8 cellular contexts compared by ENCODE assay signal in genomic region chr19:4065430-4066175, GRCh38. TPM values are rescaled to one million over a fixed set of nuclear protein-coding genes. Genes with fewer than 3 reads are reported as not detected.
DNase-seq lines count a peak whose midpoint lies in the region; ATAC-seq and TF ChIP-seq lines count a peak whose summit lies in the region.

No MANE protein-coding gene starts in this region.

- DNase-seq in DMS53 (lab: John Stamatoyannopoulos, UW) = peak; percentile 97
- DNase-seq in Jurkat, Clone E6-1 (ENCODE audit: low read depth, low spot score) = peak; percentile 97
- DNase-seq in PC-3 = peak; percentile 92
- DNase-seq in activated T-cell treated with anti-CD3 and anti-CD28 coated beads, Interleukin-2, amount 50 U/mL, for 24 hours = peak; percentile 97
- peak; percentile 99 for DNase-seq in erythroblast (lab: John Stamatoyannopoulos, UW)
- peak; percentile 97 to 99 (median 98) for DNase-seq in naive thymus-derived CD4-positive, alpha-beta T cell
- DNase-seq in stimulated activated effector memory CD8-positive, alpha-beta T cell treated with anti-CD3 and anti-CD28 coated beads, Interleukin-12 subunit alpha, Interleukin-12 subunit beta, amount 100 ng/mL, for 72 hours (ENCODE audit: low spot score in 2 of 2) = peak; percentile 95 to 98

- no peaks in the 10 kb centered on the region for H3K27me3 Mint-ChIP-seq in activated T-cell treated with anti-CD3 and anti-CD28 coated beads, Interleukin-2, amount 50 U/mL, for 24 hours
- no peaks in the 10 kb centered on the region for H3K27me3 Mint-ChIP-seq in naive thymus-derived CD4-positive, alpha-beta T cell

- peaks cover 28% of the 10 kb centered on the region for H3K4me1 ChIP-seq in PC-3 (ENCODE audit: insufficient read depth, low read length)
- H3K4me1 ChIP-seq in naive thymus-derived CD4-positive, alpha-beta T cell (ENCODE audit: control insufficient read depth in 2 of 2, insufficient read depth in 2 of 2, low read length in 2 of 2) = peaks cover 41 to 56% of the 10 kb centered on the region in 2 donors

- ATAC-seq in GM21717 (IDR thresholded peaks at IDR 0.05; ENCODE audit: unreplicated experiment) (peak; percentile 53), PC-3 (peak; percentile 70)
- ATAC-seq in naive thymus-derived CD4-positive, alpha-beta T cell = peak; percentile 89
- ATAC-seq in stimulated activated effector memory CD8-positive, alpha-beta T cell treated with anti-CD3 and anti-CD28 coated beads, Interleukin-12 subunit alpha, Interleukin-12 subunit beta, amount 100 ng/mL, for 72 hours = peak; percentile 84

- no peaks in the 10 kb centered on the region for H3K27me3 ChIP-seq in PC-3 (ENCODE audit: low read length)
- no peaks in the 10 kb centered on the region for H3K27me3 ChIP-seq in naive thymus-derived CD4-positive, alpha-beta T cell (ENCODE audit: control insufficient read depth in 2 of 2, insufficient read depth in 2 of 2, low read length in 2 of 2)

- no peaks in the 10 kb centered on the region for H3K9me2 ChIP-seq in PC-3 (replicated peaks; ENCODE audit: low read length)

- CTCF ChIA-PET in PC-3 (lab: Charles Lee) = no interaction called here
- CTCF ChIA-PET in naive thymus-derived CD4-positive, alpha-beta T cell (lab: Charles Lee) = no interaction called here

- H2AFZ ChIP-seq in PC-3 (ENCODE audit: low read length) = no peak overlapping the region

- peak overlapping the region; percentile 69 for H3K4me3 Mint-ChIP-seq in activated T-cell treated with anti-CD3 and anti-CD28 coated beads, Interleukin-2, amount 50 U/mL, for 24 hours
- peak overlapping the region; percentile 29 to 90 (median 67) for H3K4me3 Mint-ChIP-seq in naive thymus-derived CD4-positive, alpha-beta T cell
- peak overlapping the region; percentile 75 for H3K4me3 Mint-ChIP-seq in stimulated activated effector memory CD8-positive, alpha-beta T cell treated with anti-CD3 and anti-CD28 coated beads, Interleukin-12 subunit alpha, Interleukin-12 subunit beta, amount 100 ng/mL, for 72 hours

- peak overlapping the region; percentile 69 for H3K4me3 ChIP-seq in Jurkat, Clone E6-1 (ENCODE audit: low read length)
- H3K4me3 ChIP-seq in PC-3 (ENCODE audit: low read length) = no peak overlapping the region
- H3K4me3 ChIP-seq in naive thymus-derived CD4-positive, alpha-beta T cell (ENCODE audit: low read length) = no peak overlapping the region

- H4K20me1 ChIP-seq in PC-3 (ENCODE audit: low read length) = peaks cover 18% of the 10 kb centered on the region; the same call in 1 of the 2 replicates

- peaks cover 45% of the 10 kb centered on the region for H3K79me2 ChIP-seq in PC-3 (ENCODE audit: low read length)

- POLR2A ChIA-PET in PC-3 (lab: Charles Lee; ENCODE audit: unreplicated experiment) = no interaction called here
- POLR2A ChIA-PET in naive thymus-derived CD4-positive, alpha-beta T cell (lab: Charles Lee) = interaction anchor here (0.6 to 2.8 kb wide), 13 partner anchors 12 to 181 kb away, joined by 3 to 36 read pairs (median 6); partner anchors contain the start of genes EEF2, PIAS4 and YJU2

- intact Hi-C loops in PC-3 (cut with micrococcal nuclease) = no loop called here
- intact Hi-C loops in naive thymus-derived CD4-positive, alpha-beta T cell (cut with micrococcal nuclease) = loop anchor here (1.0 to 5.0 kb wide), 18 partner anchors 13 to 407 kb away; partner anchors contain the start of genes ANKRD24 (in 2 of the 2), EEF2 (in 2 of the 2), MAP2K2 (in 2 of the 2) and PIAS4 (in 2 of the 2)

- peaks cover 46% of the 10 kb centered on the region for H3K4me1 Mint-ChIP-seq in activated T-cell treated with anti-CD3 and anti-CD28 coated beads, Interleukin-2, amount 50 U/mL, for 24 hours (ENCODE audit: low read depth)
- H3K4me1 Mint-ChIP-seq in naive thymus-derived CD4-positive, alpha-beta T cell = peaks cover under 1 to 42% (median 26%) of the 10 kb centered on the region in 7 donors
- H3K4me1 Mint-ChIP-seq in stimulated activated effector memory CD8-positive, alpha-beta T cell treated with anti-CD3 and anti-CD28 coated beads, Interleukin-12 subunit alpha, Interleukin-12 subunit beta, amount 100 ng/mL, for 72 hours = peaks cover 35% of the 10 kb centered on the region

- TF ChIP-seq POLR2A in erythroblast (IDR thresholded peaks at IDR 0.05; ENCODE audit: low read length) = no peak

- no TSS peak for BruUV-seq in PC-3 (replicated peaks; lab: Mats Ljungman, UMichigan)

- H3K36me3 Mint-ChIP-seq in activated T-cell treated with anti-CD3 and anti-CD28 coated beads, Interleukin-2, amount 50 U/mL, for 24 hours (ENCODE audit: low read depth) = peaks cover 27% of the 10 kb centered on the region
- peaks cover 0 to 2% (median 0%) of the 10 kb centered on the region in 5 donors for H3K36me3 Mint-ChIP-seq in naive thymus-derived CD4-positive, alpha-beta T cell
- peaks cover 46% of the 10 kb centered on the region for H3K36me3 Mint-ChIP-seq in stimulated activated effector memory CD8-positive, alpha-beta T cell treated with anti-CD3 and anti-CD28 coated beads, Interleukin-12 subunit alpha, Interleukin-12 subunit beta, amount 100 ng/mL, for 72 hours

- no peak overlapping the region for H3K27ac ChIP-seq in PC-3 (ENCODE audit: low read length)
- peak overlapping the region; percentile 95 for H3K27ac ChIP-seq in naive thymus-derived CD4-positive, alpha-beta T cell (ENCODE audit: low read depth, low read length)

- H3F3A ChIP-seq in PC-3 (ENCODE audit: low read length, unreplicated experiment) = no peaks in the 10 kb centered on the region

- H3K4me2 ChIP-seq in PC-3 (ENCODE audit: low read length) = no peak overlapping the region

- H3K27ac Mint-ChIP-seq in activated T-cell treated with anti-CD3 and anti-CD28 coated beads, Interleukin-2, amount 50 U/mL, for 24 hours = no peak overlapping the region
- H3K27ac Mint-ChIP-seq in naive thymus-derived CD4-positive, alpha-beta T cell = peak overlapping the region in 6 of 9 donors; percentile 12 to 86 (median 66)
- no peak overlapping the region for H3K27ac Mint-ChIP-seq in stimulated activated effector memory CD8-positive, alpha-beta T cell treated with anti-CD3 and anti-CD28 coated beads, Interleukin-12 subunit alpha, Interleukin-12 subunit beta, amount 100 ng/mL, for 72 hours

- TF ChIP-seq CTCF in PC-3 (conservative IDR thresholded peaks at IDR 0.05; ENCODE audit: low read depth, low read length) = no peak

- H3K36me3 ChIP-seq in PC-3 (ENCODE audit: low read depth, low read length) = no peaks in the 10 kb centered on the region
- peaks cover 0 to 31% (median 0%) of the 10 kb centered on the region in 3 experiments for H3K36me3 ChIP-seq in naive thymus-derived CD4-positive, alpha-beta T cell (ENCODE audit: control insufficient read depth in 2 of 3, insufficient read depth in 3 of 3, low read length in 3 of 3)

- no peak overlapping the region for H3K9ac ChIP-seq in PC-3 (ENCODE audit: low read length)

- no peaks in the 10 kb centered on the region for H3K9me3 ChIP-seq in PC-3 (ENCODE audit: low read length)
- no peaks in the 10 kb centered on the region for H3K9me3 ChIP-seq in naive thymus-derived CD4-positive, alpha-beta T cell (ENCODE audit: control insufficient read depth in 2 of 3, low read length in 3 of 3)

- no peaks in the 10 kb centered on the region for H3K9me3 Mint-ChIP-seq in activated T-cell treated with anti-CD3 and anti-CD28 coated beads, Interleukin-2, amount 50 U/mL, for 24 hours
- peaks cover 0 to 1% (median 0%) of the 10 kb centered on the region in 11 donors for H3K9me3 Mint-ChIP-seq in naive thymus-derived CD4-positive, alpha-beta T cell
- no peaks in the 10 kb centered on the region for H3K9me3 Mint-ChIP-seq in stimulated activated effector memory CD8-positive, alpha-beta T cell treated with anti-CD3 and anti-CD28 coated beads, Interleukin-12 subunit alpha, Interleukin-12 subunit beta, amount 100 ng/mL, for 72 hours

RNA-seq across cellular contexts. Expression of gene ZBTB7A, which starts 1.1 kb away (rescaled TPM):
- 8.6 TPM for polyA plus RNA-seq in Jurkat, Clone E6-1 (2012; ENCODE audit: insufficient read depth, insufficient read length)
- 16.7 and 40.2 TPM in 2 replicates for total RNA-seq in PC-3 (2014; rRNA removed)
- total RNA-seq in naive thymus-derived CD4-positive, alpha-beta T cell = 10 to 100 TPM; 47.4 to 76.0 (median 52.0) TPM
- polyA plus RNA-seq in naive thymus-derived CD4-positive, alpha-beta T cell = 10 to 100 TPM; 15.3 to 45.0 TPM

RNA-seq across cellular contexts. Expression of gene PIAS4, which starts 58.1 kb away (rescaled TPM):
- polyA plus RNA-seq in Jurkat, Clone E6-1 (2012; ENCODE audit: insufficient read depth, insufficient read length) = 33.0 TPM
- 21.0 and 26.5 TPM in 2 replicates for total RNA-seq in PC-3 (2014; rRNA removed)
- 10 to 100 TPM; 23.9 to 40.6 (median 28.8) TPM for total RNA-seq in naive thymus-derived CD4-positive, alpha-beta T cell
- 1 to 10 TPM; 3.9 to 6.8 TPM for polyA plus RNA-seq in naive thymus-derived CD4-positive, alpha-beta T cell

RNA-seq across cellular contexts. Expression of gene MAP2K2, which starts 58.3 kb away (rescaled TPM):
- polyA plus RNA-seq in Jurkat, Clone E6-1 (2012; ENCODE audit: insufficient read depth, insufficient read length) = 198 TPM
- total RNA-seq in PC-3 (2014; rRNA removed) = 229 and 360 TPM in 2 replicates
- total RNA-seq in naive thymus-derived CD4-positive, alpha-beta T cell = 100 to 1,000 TPM in 4 of 5 experiments, 10 to 100 TPM in 1; 87.4 to 162 (median 123) TPM
- polyA plus RNA-seq in naive thymus-derived CD4-positive, alpha-beta T cell = 10 to 100 TPM; 40.5 to 93.6 TPM

Comparison
In these comparisons a context has a peak if more than half of its experiments do, and no peak if none do; other contexts are left out.
1. H3K27ac Mint-ChIP-seq: peak in naive thymus-derived CD4-positive, alpha-beta T cell (6 of 9); none in activated T-cell treated with anti-CD3 and anti-CD28 coated beads, Interleukin-2, amount 50 U/mL, for 24 hours (single experiment) and stimulated activated effector memory CD8-positive, alpha-beta T cell treated with anti-CD3 and anti-CD28 coated beads, Interleukin-12 subunit alpha, Interleukin-12 subunit beta, amount 100 ng/mL, for 72 hours (single experiment).
2. Peak in every context shown above with its lines, with median percentiles within 50 percentile points of each other: DNase-seq, ATAC-seq and H3K4me3 Mint-ChIP-seq.